Comparison of ENCODE assay signal across 8 cellular contexts in genomic region chr2:113891265-113891959, GRCh38. TPM values are rescaled to one million over a fixed set of nuclear protein-coding genes. Genes with fewer than 3 reads are reported as not detected.
DNase-seq lines count a peak whose midpoint lies in the region; ATAC-seq and TF ChIP-seq lines count a peak whose summit lies in the region.

No MANE protein-coding gene starts in this region.

- peak; percentile 40 for DNase-seq in DMS53 (lab: John Stamatoyannopoulos, UW)
- DNase-seq in DMS53 treated with DMSO at 0.1 percent for 48 hours (lab: John Stamatoyannopoulos, UW; ENCODE audit: unreplicated experiment), result no peak
- DNase-seq in activated CD8-positive, alpha-beta T cell treated with anti-CD3 and anti-CD28 coated beads for 36 hours, result no peak
- DNase-seq in iPS DF 6.9 (ENCODE audit: low read depth, low spot score), result no peak
- DNase-seq in left colon, result no peak
- DNase-seq in stimulated activated CD8-positive, alpha-beta memory T cell treated with anti-CD3 and anti-CD28 coated beads, Interleukin-4, amount 100 ng/mL, for 48 hours, result no peak

- no peak for ATAC-seq in activated CD8-positive, alpha-beta T cell treated with anti-CD3 and anti-CD28 coated beads for 36 hours
- no peak for ATAC-seq in stimulated activated memory B cell treated with anti-CD40 and anti-IgM and Interleukin-4, amounts not matched to agents 10 μg/mL and 1 μg/mL and 100 μg/mL, for 72 hours
- ATAC-seq in left colon (no peak), HG03175 (IDR thresholded peaks at IDR 0.05; ENCODE audit: unreplicated experiment) (no peak)

- no peaks in the 10 kb centered on the region for H3K27me3 Mint-ChIP-seq in activated CD8-positive, alpha-beta T cell treated with anti-CD3 and anti-CD28 coated beads for 36 hours
- no peaks in the 10 kb centered on the region for H3K27me3 Mint-ChIP-seq in stimulated activated memory B cell treated with anti-CD40 and anti-IgM and Interleukin-4, amounts not matched to agents 10 μg/mL and 1 μg/mL and 100 μg/mL, for 72 hours

- H3K27ac Mint-ChIP-seq in activated CD8-positive, alpha-beta T cell treated with anti-CD3 and anti-CD28 coated beads for 36 hours, result peak overlapping the region; percentile 99
- H3K27ac Mint-ChIP-seq in stimulated activated memory B cell treated with anti-CD40 and anti-IgM and Interleukin-4, amounts not matched to agents 10 μg/mL and 1 μg/mL and 100 μg/mL, for 72 hours, result peak overlapping the region; percentile 98

- H3K4me3 Mint-ChIP-seq in activated CD8-positive, alpha-beta T cell treated with anti-CD3 and anti-CD28 coated beads for 36 hours, result peak overlapping the region; percentile 99
- peak overlapping the region; percentile 99 for H3K4me3 Mint-ChIP-seq in stimulated activated memory B cell treated with anti-CD40 and anti-IgM and Interleukin-4, amounts not matched to agents 10 μg/mL and 1 μg/mL and 100 μg/mL, for 72 hours

- H3K9me3 ChIP-seq in iPS DF 6.9 (ENCODE audit: control insufficient read depth, insufficient read depth, low read length), result no peaks in the 10 kb centered on the region

- H3K27me3 ChIP-seq in iPS DF 6.9 (ENCODE audit: control insufficient read depth, insufficient read depth, low read length), result no peaks in the 10 kb centered on the region

- H3K4me1 Mint-ChIP-seq in activated CD8-positive, alpha-beta T cell treated with anti-CD3 and anti-CD28 coated beads for 36 hours (ENCODE audit: low read depth), result peaks cover 67% of the 10 kb centered on the region
- peaks cover 80% of the 10 kb centered on the region for H3K4me1 Mint-ChIP-seq in stimulated activated memory B cell treated with anti-CD40 and anti-IgM and Interleukin-4, amounts not matched to agents 10 μg/mL and 1 μg/mL and 100 μg/mL, for 72 hours

- CTCF ChIA-PET in activated CD8-positive, alpha-beta T cell treated with anti-CD3 and anti-CD28 coated beads for 36 hours (lab: Charles Lee), result interaction anchor here (3.7 kb wide), 1 partner anchor 88 kb away, joined by 17 read pairs; no protein-coding TSS in a partner anchor

- H3K36me3 ChIP-seq in iPS DF 6.9 (ENCODE audit: control insufficient read depth, insufficient read depth, low read length), result no peaks in the 10 kb centered on the region

- no peak overlapping the region for H3K27ac ChIP-seq in iPS DF 6.9 (ENCODE audit: low read length)

- no peaks in the 10 kb centered on the region for H3K9me3 Mint-ChIP-seq in activated CD8-positive, alpha-beta T cell treated with anti-CD3 and anti-CD28 coated beads for 36 hours
- no peaks in the 10 kb centered on the region for H3K9me3 Mint-ChIP-seq in stimulated activated memory B cell treated with anti-CD40 and anti-IgM and Interleukin-4, amounts not matched to agents 10 μg/mL and 1 μg/mL and 100 μg/mL, for 72 hours

- H3K4me1 ChIP-seq in iPS DF 6.9 (ENCODE audit: control insufficient read depth, insufficient read depth, low read length), result no peaks in the 10 kb centered on the region; the same call in 1 of the 2 replicates

- TF ChIP-seq CTCF in activated CD8-positive, alpha-beta T cell treated with anti-CD3 and anti-CD28 coated beads for 36 hours (IDR thresholded peaks at IDR 0.05), result no peak

- WGBS in iPS DF 6.9 (ENCODE audit: insufficient coverage, insufficient read length), result 100% methylated on average over 2 of the region's 5 CpGs

- peaks cover 77% of the 10 kb centered on the region for H3K36me3 Mint-ChIP-seq in activated CD8-positive, alpha-beta T cell treated with anti-CD3 and anti-CD28 coated beads for 36 hours (ENCODE audit: low read depth)
- peaks cover 43% of the 10 kb centered on the region for H3K36me3 Mint-ChIP-seq in stimulated activated memory B cell treated with anti-CD40 and anti-IgM and Interleukin-4, amounts not matched to agents 10 μg/mL and 1 μg/mL and 100 μg/mL, for 72 hours

- intact Hi-C loops in activated CD8-positive, alpha-beta T cell treated with anti-CD3 and anti-CD28 coated beads for 36 hours (cut with micrococcal nuclease), result loop anchor here (5.0 to 10.0 kb wide), 2 partner anchors 86 to 197 kb away; no protein-coding TSS in a partner anchor
- intact Hi-C loops in left colon (cut with DNase I, micrococcal nuclease), result no loop called here

- peak overlapping the region; percentile 56; the same call in 1 of the 2 replicates for H3K4me3 ChIP-seq in iPS DF 6.9 (ENCODE audit: low read length)

- POLR2A ChIA-PET in activated CD8-positive, alpha-beta T cell treated with anti-CD3 and anti-CD28 coated beads for 36 hours (lab: Charles Lee), result no interaction called here

RNA-seq across cellular contexts. Expression of gene ACTR3, which starts 1.5 kb away (rescaled TPM):
- total RNA-seq in activated CD8-positive, alpha-beta T cell treated with anti-CD3 and anti-CD28 coated beads for 36 hours, result 100 to 1,000 TPM; 442 to 449 TPM
- 100 to 1,000 TPM; 252 to 276 TPM for total RNA-seq in left colon
